ENCODE assay signal across 8 cellular contexts in the genomic region with DNA sequence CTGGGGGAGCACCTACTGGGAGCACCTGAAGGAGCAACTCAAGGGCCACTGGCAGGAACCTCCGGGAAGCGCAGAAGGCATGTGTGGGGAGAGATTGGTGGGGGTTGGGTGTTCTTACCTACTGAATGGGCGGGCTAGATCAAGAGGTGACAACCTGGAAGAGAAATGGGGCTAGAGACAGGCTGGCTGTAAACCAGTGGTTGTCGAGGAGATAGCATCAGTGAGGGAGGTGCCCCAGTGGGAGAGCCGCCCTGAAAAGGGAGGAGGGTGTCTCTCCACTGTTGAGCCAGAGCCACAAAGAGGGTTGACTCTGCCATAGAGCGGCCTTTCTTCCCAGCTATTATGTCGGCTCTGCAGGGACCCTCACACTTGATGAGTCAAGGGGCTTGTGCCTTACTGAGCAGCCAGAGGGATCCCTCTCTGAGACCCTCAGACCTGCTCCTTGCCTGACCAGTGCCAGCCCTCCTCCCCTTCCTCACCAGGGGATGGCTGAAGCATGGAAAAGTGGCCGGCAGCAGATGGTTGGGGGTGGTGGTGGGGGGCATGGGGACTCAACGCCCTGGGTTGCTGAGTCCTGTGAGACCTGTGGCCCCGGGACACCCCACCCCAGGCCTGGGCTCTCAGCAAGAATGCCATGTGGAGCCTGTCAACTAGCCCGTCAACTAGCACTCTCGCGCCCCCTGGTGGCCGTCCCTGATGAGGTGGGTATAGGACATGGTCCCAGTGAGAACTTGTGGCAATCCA. TPM values are rescaled to one million over a fixed set of nuclear protein-coding genes. Genes with fewer than 3 reads are reported as not detected.
DNase-seq lines count a peak whose midpoint lies in the region; ATAC-seq, FAIRE-seq and TF ChIP-seq lines count a peak whose summit lies in the region.

No MANE protein-coding gene starts in this region.

- H3K27ac ChIP-seq in kidney (ENCODE audit: low read depth in 2 of 2, low read length in 2 of 2) = no peak overlapping the region

- peak; percentile 72 for ATAC-seq in HG03066 (IDR thresholded peaks at IDR 0.05; ENCODE audit: low read depth, unreplicated experiment)
- peak; percentile 98 for ATAC-seq in activated CD4-positive, CD25-positive, alpha-beta regulatory T cell treated with anti-CD3 and anti-CD28 coated beads, Interleukin-2, amount 50 U/mL, for 24 hours
- ATAC-seq in GM18505 (IDR thresholded peaks at IDR 0.05; ENCODE audit: unreplicated experiment) = no peak

- TF ChIP-seq POLR2A in GM18505 (IDR thresholded peaks at IDR 0.05; ENCODE audit: borderline replicate concordance, extremely low read depth, insufficient read depth, insufficient read length) = no peak

- no peak overlapping the region for H3K4me3 ChIP-seq in bronchial epithelial cell (ENCODE audit: low read depth, low read length)
- no peak overlapping the region for H3K4me3 ChIP-seq in kidney (ENCODE audit: low read length in 2 of 2)

- no peak overlapping the region for H3K9ac ChIP-seq in kidney (ENCODE audit: low read length in 2 of 2)

- H3K27me3 ChIP-seq in bronchial epithelial cell (ENCODE audit: control insufficient read depth, insufficient read depth, low read length) = no peaks in the 10 kb centered on the region

- peaks cover 0 to 2% of the 10 kb centered on the region in 2 donors for H3K4me1 ChIP-seq in kidney (ENCODE audit: control insufficient read depth in 1 of 2, insufficient read depth in 1 of 2, low read depth in 1 of 2, low read length in 2 of 2)

- H3K36me3 ChIP-seq in bronchial epithelial cell (ENCODE audit: control insufficient read depth, insufficient read depth, low read length) (no peaks in the 10 kb centered on the region), kidney (ENCODE audit: control insufficient read depth in 1 of 2, insufficient read depth in 2 of 2, low read length in 2 of 2) (no peaks in the 10 kb centered on the region)

- DNase-seq in GM13977 (ENCODE audit: low spot score) = peak; percentile 82
- peak; percentile 36 for DNase-seq in NCI-H345 (lab: John Stamatoyannopoulos, UW)
- DNase-seq in bronchial epithelial cell (ENCODE audit: low read depth) = peak; percentile 56
- DNase-seq in kidney = peak; percentile 95
- DNase-seq in stimulated activated CD4-positive, alpha-beta T cell treated with anti-CD3 and anti-CD28 coated beads, Interleukin-1b, Interleukin-23, amount 100 ng/mL, for 4 hours (ENCODE audit: low read depth in 2 of 2) = peak; percentile 99

- H3K9me3 ChIP-seq in kidney (ENCODE audit: control insufficient read depth in 1 of 2, low read length in 2 of 2) = no peaks in the 10 kb centered on the region

- intact Hi-C loops in kidney (cut with DNase I) = loop anchor here (10.0 kb wide), 1 partner anchor 67 kb away; no protein-coding TSS in a partner anchor

- FAIRE-seq in bronchial epithelial cell (lab: Jason Lieb, UNC) = no peak
- no peak for FAIRE-seq in kidney (lab: Jason Lieb, UNC)

- in situ Hi-C loops in GM13977 (cut with MboI; ENCODE audit: low pct_unique_long_range_greater_than_20kb, low sequenced_read_pairs, unreplicated experiment) = loop anchor here (10.0 kb wide), 1 partner anchor 327 kb away; no protein-coding TSS in a partner anchor

- TF ChIP-seq CTCF in GM13977 (IDR thresholded peaks at IDR 0.05; ENCODE audit: extremely low read depth, insufficient read depth, missing control alignments) (peak; percentile 95), bronchial epithelial cell (IDR thresholded peaks at IDR 0.05; ENCODE audit: insufficient read depth, low read length, severe bottlenecking) (peak; percentile 90), kidney (IDR thresholded peaks at IDR 0.05; ENCODE audit: borderline replicate concordance, extremely low read depth, insufficient read depth) (peak; percentile 87)

RNA-seq across cellular contexts. Expression of a gene that starts 36.4 kb away (rescaled TPM):
- 18.2 and 19.6 TPM in 2 replicates for total RNA-seq in bronchial epithelial cell
- total RNA-seq in kidney = 25.3 TPM
- 7.7 TPM for polyA plus RNA-seq in kidney (ENCODE audit: insufficient read depth, low read depth, low replicate concordance)

RNA-seq across cellular contexts. Expression of a gene that starts 57.0 kb away (rescaled TPM):
- 0.13 and 0.26 TPM in 2 replicates for total RNA-seq in bronchial epithelial cell
- 14.3 TPM for total RNA-seq in kidney
- 0.60 TPM for polyA plus RNA-seq in kidney (ENCODE audit: insufficient read depth, low read depth, low replicate concordance)

Comparison
In these comparisons a context has a peak if more than half of its experiments do, and no peak if none do; other contexts are left out.
1. DNase-seq: peak in every context shown above with its lines; median percentile 99 in stimulated activated CD4-positive, alpha-beta T cell treated with anti-CD3 and anti-CD28 coated beads, Interleukin-1b, Interleukin-23, amount 100 ng/mL, for 4 hours; 95 in kidney; 82 in GM13977; 56 in bronchial epithelial cell; 36 in NCI-H345.
2. RNA of a gene that starts 57.0 kb away (total RNA-seq): 14.3 TPM in kidney (single experiment); 0.13 to 0.26 TPM in bronchial epithelial cell; every median in the first group is over 10 times any median in the second.
3. Peak in every context shown above with its lines, with median percentiles within 50 percentile points of each other: CTCF ChIP-seq.